ENCODE assay signal across 8 cellular contexts in the genomic region with DNA sequence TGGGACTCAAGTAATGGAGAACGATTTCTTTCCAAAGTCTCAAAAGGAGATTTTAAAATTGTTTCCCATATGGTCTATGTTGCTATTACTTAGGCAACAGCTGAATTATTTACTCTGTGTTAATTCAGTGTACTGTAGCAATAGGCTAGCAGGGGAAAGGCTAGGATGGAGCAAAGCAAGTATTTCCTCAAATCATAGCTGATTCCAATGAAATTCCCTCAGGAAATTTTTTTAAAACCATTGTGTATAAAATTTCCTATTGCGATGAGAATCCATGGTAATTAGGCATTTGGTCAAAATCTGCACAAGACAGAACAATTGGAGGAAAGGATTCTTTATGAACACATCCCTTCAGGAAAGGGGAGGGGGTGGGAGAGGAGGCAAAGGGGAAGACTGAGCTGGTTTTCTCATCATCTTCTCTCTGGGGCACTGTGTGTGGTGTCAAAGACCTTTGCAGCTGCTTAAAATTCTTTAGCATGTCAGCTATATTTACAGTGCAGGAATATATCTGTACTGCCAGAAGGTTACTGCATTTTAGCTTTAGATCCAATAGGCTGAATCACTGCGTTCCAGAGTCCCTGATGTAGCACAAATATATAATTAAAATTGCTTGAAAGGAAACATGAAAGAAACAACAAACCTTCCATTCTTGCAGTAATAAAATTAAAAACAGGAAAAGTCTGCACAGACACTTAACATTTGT.
DNase-seq lines count a peak whose midpoint lies in the region; ATAC-seq and FAIRE-seq lines count a peak whose summit lies in the region.

No MANE protein-coding gene starts in this region.

- H3K36me3 ChIP-seq in Karpas-422 (ENCODE audit: insufficient read depth, low read length), result no peaks in the 10 kb centered on the region
- H3K36me3 ChIP-seq in muscle layer of duodenum (ENCODE audit: control insufficient read depth in 1 of 2, insufficient read depth in 2 of 2, low read length in 2 of 2), result peaks cover 0 to 5% of the 10 kb centered on the region in 2 donors
- H3K36me3 ChIP-seq in effector memory CD4-positive, alpha-beta T cell (ENCODE audit: control insufficient read depth, insufficient read depth, low read length), result no peaks in the 10 kb centered on the region

- H3K9ac ChIP-seq in Karpas-422 (ENCODE audit: low read length), result peak overlapping the region; percentile 45

- no peak for ATAC-seq in HG03521 (IDR thresholded peaks at IDR 0.05; ENCODE audit: unreplicated experiment)

- H3K79me2 ChIP-seq in Karpas-422 (ENCODE audit: low read length), result no peaks in the 10 kb centered on the region

- peak overlapping the region; percentile 98 for H3K27ac ChIP-seq in Karpas-422 (ENCODE audit: low read length)
- H3K27ac ChIP-seq in muscle layer of duodenum (ENCODE audit: low read length), result peak overlapping the region; percentile 62
- H3K27ac ChIP-seq in effector memory CD4-positive, alpha-beta T cell (ENCODE audit: insufficient read depth, low read length, poor library complexity, severe bottlenecking), result no peak overlapping the region

- peak overlapping the region; percentile 80 for H3K4me2 ChIP-seq in Karpas-422 (ENCODE audit: low read depth, low read length, poor library complexity, severe bottlenecking)

- peak; percentile 92 for FAIRE-seq in A204.1 (lab: Jason Lieb, UNC)
- no peak for FAIRE-seq in RCC 7860 (lab: Jason Lieb, UNC)

- H3K9me3 ChIP-seq in Karpas-422 (ENCODE audit: low read length) (no peaks in the 10 kb centered on the region), muscle layer of duodenum (ENCODE audit: control insufficient read depth in 1 of 2, low read length in 2 of 2) (no peaks in the 10 kb centered on the region)
- no peaks in the 10 kb centered on the region for H3K9me3 ChIP-seq in effector memory CD4-positive, alpha-beta T cell (ENCODE audit: control insufficient read depth, low read length)

- H2AFZ ChIP-seq in Karpas-422 (ENCODE audit: low read length), result no peak overlapping the region

- no peaks in the 10 kb centered on the region for H3K27me3 ChIP-seq in Karpas-422 (ENCODE audit: low read length)
- H3K27me3 ChIP-seq in muscle layer of duodenum (ENCODE audit: low read depth, low read length), result no peaks in the 10 kb centered on the region
- H3K27me3 ChIP-seq in effector memory CD4-positive, alpha-beta T cell (replicated peaks; ENCODE audit: control insufficient read depth, insufficient read depth, low read length, poor library complexity, severe bottlenecking), result peaks cover 11% of the 10 kb centered on the region

- peaks cover 96% of the 10 kb centered on the region for H3K4me1 ChIP-seq in Karpas-422 (ENCODE audit: low read length)
- H3K4me1 ChIP-seq in muscle layer of duodenum (ENCODE audit: control insufficient read depth in 1 of 2, insufficient read depth in 2 of 2, low read length in 2 of 2), result peaks cover 34 to 46% of the 10 kb centered on the region in 2 donors
- H3K4me1 ChIP-seq in effector memory CD4-positive, alpha-beta T cell (ENCODE audit: control insufficient read depth, insufficient read depth, low read length, poor library complexity, severe bottlenecking), result peaks cover 13% of the 10 kb centered on the region

- DNase-seq in Karpas-422 (no peak), dermis blood vessel endothelial cell (peak; percentile 99), RCC 7860 (ENCODE audit: low spot score) (no peak)
- no peak for DNase-seq in effector memory CD4-positive, alpha-beta T cell
- DNase-seq in stimulated activated CD4-positive, alpha-beta T cell treated with anti-CD3 and anti-CD28 coated beads, Interleukin-4, amount 100 ng/mL, for 1 hour, result no peak

- no peaks in the 10 kb centered on the region for H4K20me1 ChIP-seq in Karpas-422 (ENCODE audit: insufficient read depth, low read depth, low read length)

- H3K9me2 ChIP-seq in Karpas-422 (replicated peaks; ENCODE audit: insufficient read depth, low read length), result no peaks in the 10 kb centered on the region

- H3K4me3 ChIP-seq in Karpas-422 (ENCODE audit: low read length) (peak overlapping the region; percentile 71), muscle layer of duodenum (ENCODE audit: low read depth in 1 of 2, low read length in 2 of 2) (peak overlapping the region; percentile 65 to 72)
- H3K4me3 ChIP-seq in effector memory CD4-positive, alpha-beta T cell (ENCODE audit: insufficient read depth, low read depth, low read length, poor library complexity, severe bottlenecking), result no peak overlapping the region
